In genomic region chr7:31202801-31203200, GRCh38 we compare ENCODE assay signal across 12 cellular contexts.
"Had no signal": no experiment of that assay in that cellular context is flagged by ENCODE, and none has a peak within 500 bp of the region (broad histone marks: within the 10 kb centered on the region; RNA-seq: fewer than 3 reads in every experiment).

No MANE protein-coding gene starts in this region.

- H3K27ac ChIP-seq: coronary artery, hepatocyte, spleen, thoracic aorta, transverse colon had no signal

- H3K79me2 ChIP-seq: hepatocyte had no signal

- H3K4me1 ChIP-seq: spleen, transverse colon had no signal

- H3K27me3 ChIP-seq: hepatocyte, spleen, transverse colon had no signal

- H3K9me3 ChIP-seq: thoracic aorta, transverse colon had no signal

- H3K36me3 ChIP-seq: spleen, thoracic aorta, transverse colon had no signal

- DNase-seq: effector CD8-positive, alpha-beta T cell; foreskin melanocyte; kidney glomerular epithelial cell; naive B cell; spleen; stimulated activated CD4-positive, alpha-beta T cell treated with anti-CD3 and anti-CD28 coated beads, Interleukin-15, amount 100 ng/mL, for 24 hours; stimulated activated CD4-positive, alpha-beta T cell treated with anti-CD3 and anti-CD28 coated beads, Interleukin-1b, Interleukin-23, amount 100 ng/mL, for 48 hours; stimulated activated CD4-positive, alpha-beta T cell treated with anti-CD3 and anti-CD28 coated beads, Interleukin-4, amount 100 ng/mL, for 24 hours; transverse colon had no signal

- H2AFZ ChIP-seq: hepatocyte had no signal

- H3K4me3 ChIP-seq: coronary artery, hepatocyte, spleen, thoracic aorta, transverse colon had no signal

- H3K4me2 ChIP-seq: hepatocyte had no signal
